In genomic region chr2:26855516-26855915, GRCh38 we compare ENCODE assay signal across 15 cellular contexts. TPM values are rescaled to one million over a fixed set of nuclear protein-coding genes. Genes with fewer than 3 reads are reported as not detected.
DNase-seq lines count a peak whose midpoint lies in the region; ATAC-seq and TF ChIP-seq lines count a peak whose summit lies in the region.
"Had no signal": no experiment of that assay in that cellular context is flagged by ENCODE, and none has a peak within 500 bp of the region (broad histone marks: within the 10 kb centered on the region; RNA-seq: fewer than 3 reads in every experiment).

No MANE protein-coding gene starts in this region.

- H3K9me3 Mint-ChIP-seq in brain (peaks cover 0 to 2% (median 0%) of the 10 kb centered on the region in 5 experiments), neural progenitor cell (no peaks in the 10 kb centered on the region)
- H3K9me3 Mint-ChIP-seq: CD4-positive, CD25-positive, alpha-beta regulatory T cell; CD8-positive, alpha-beta memory T cell; GM23338; HFFc6 had no signal

- H3K36me3 ChIP-seq in esophagus muscularis mucosa (no peaks in the 10 kb centered on the region), neural progenitor cell (no peaks in the 10 kb centered on the region)
- H3K36me3 ChIP-seq: BE2C had no signal

- no peak for TF ChIP-seq EP300 in esophagus muscularis mucosa (IDR thresholded peaks at IDR 0.05)

- H3K4me2 ChIP-seq in neural progenitor cell: peak overlapping the region; percentile 58
- H3K4me2 ChIP-seq: GM23338 had no signal

- no peak overlapping the region for H2AFZ ChIP-seq in neural progenitor cell (replicated peaks)
- H2AFZ ChIP-seq: GM23338 had no signal

- WGBS in esophagus muscularis mucosa: 81% methylated on average over 7 of the region's 7 CpGs

- no peak for ATAC-seq in HG03039 (IDR thresholded peaks at IDR 0.05; ENCODE audit: unreplicated experiment)
- ATAC-seq: GM23338, HCT116 had no signal

- H3K79me2 ChIP-seq in neural progenitor cell (ENCODE audit: low read depth): peaks cover 100% of the 10 kb centered on the region

- H3K9ac ChIP-seq in neural progenitor cell: no peak overlapping the region

- peak; percentile 79 for DNase-seq in esophagus muscularis mucosa (ENCODE audit: extremely low spot score)
- DNase-seq in neural progenitor cell (ENCODE audit: low spot score): peak; percentile 81
- DNase-seq in Ammon's horn (ENCODE audit: low spot score): no peak
- DNase-seq in NK-92 (lab: John Stamatoyannopoulos, UW; ENCODE audit: unreplicated experiment): no peak
- DNase-seq: BE2C; C1 segment of cervical spinal cord; Caco-2; CD4-positive, CD25-positive, alpha-beta regulatory T cell; CD8-positive, alpha-beta memory T cell; HFFc6; IMR-90 had no signal

- H3K36me3 Mint-ChIP-seq in brain: peaks cover 9% of the 10 kb centered on the region
- peaks cover 7% of the 10 kb centered on the region for H3K36me3 Mint-ChIP-seq in neural progenitor cell
- H3K36me3 Mint-ChIP-seq: CD4-positive, CD25-positive, alpha-beta regulatory T cell; CD8-positive, alpha-beta memory T cell had no signal

- TF ChIP-seq POLR2A in esophagus muscularis mucosa (IDR thresholded peaks at IDR 0.05; ENCODE audit: low read depth): no peak

- H3K27me3 Mint-ChIP-seq in brain: no peaks in the 10 kb centered on the region
- peaks cover 4% of the 10 kb centered on the region for H3K27me3 Mint-ChIP-seq in neural progenitor cell (ENCODE audit: insufficient read depth, low read depth)

- H3K9me3 ChIP-seq in esophagus muscularis mucosa: no peaks in the 10 kb centered on the region
- no peaks in the 10 kb centered on the region for H3K9me3 ChIP-seq in neural progenitor cell (ENCODE audit: low read depth)
- H3K9me3 ChIP-seq: BE2C, Caco-2 had no signal

- peaks cover 72% of the 10 kb centered on the region for H3K4me1 Mint-ChIP-seq in brain
- peaks cover 44% of the 10 kb centered on the region for H3K4me1 Mint-ChIP-seq in neural progenitor cell
- H3K4me1 Mint-ChIP-seq: CD4-positive, CD25-positive, alpha-beta regulatory T cell; CD8-positive, alpha-beta memory T cell; GM23338 had no signal

- H3K4me1 ChIP-seq in esophagus muscularis mucosa: peaks cover 0 to 5% (median 0%) of the 10 kb centered on the region in 4 donors
- peaks cover 43% of the 10 kb centered on the region for H3K4me1 ChIP-seq in neural progenitor cell
- H3K4me1 ChIP-seq: Caco-2 had no signal

- TF ChIP-seq CTCF in brain (conservative IDR thresholded peaks at IDR 0.05) (no peak), esophagus muscularis mucosa (IDR thresholded peaks at IDR 0.05) (no peak), neural progenitor cell (IDR thresholded peaks at IDR 0.05) (no peak)

- no peak overlapping the region for H3K27ac ChIP-seq in esophagus muscularis mucosa (replicated peaks in 1 of 4)
- no peak overlapping the region for H3K27ac ChIP-seq in neural progenitor cell

- peaks cover 13% of the 10 kb centered on the region for H3F3A ChIP-seq in neural progenitor cell (ENCODE audit: low read depth)

- peaks cover 100% of the 10 kb centered on the region for H4K20me1 ChIP-seq in neural progenitor cell (ENCODE audit: low read depth)

- H3K4me3 Mint-ChIP-seq in brain: peak overlapping the region in 4 of 5 experiments; percentile 1 to 54 (median 34)
- no peak overlapping the region for H3K4me3 Mint-ChIP-seq in neural progenitor cell
- H3K4me3 Mint-ChIP-seq: CD4-positive, CD25-positive, alpha-beta regulatory T cell; CD8-positive, alpha-beta memory T cell; GM23338; HFFc6 had no signal

- H3K27me3 ChIP-seq in esophagus muscularis mucosa (peaks cover 0 to 54% (median 5%) of the 10 kb centered on the region in 4 donors), neural progenitor cell (peaks cover 11% of the 10 kb centered on the region)
- H3K27me3 ChIP-seq: BE2C had no signal

- H3K27ac Mint-ChIP-seq in brain: peak overlapping the region in 4 of 5 experiments; percentile 8 to 83 (median 56)
- peak overlapping the region; percentile 67 for H3K27ac Mint-ChIP-seq in neural progenitor cell
- H3K27ac Mint-ChIP-seq: CD4-positive, CD25-positive, alpha-beta regulatory T cell; CD8-positive, alpha-beta memory T cell; GM23338; HFFc6 had no signal

- H3K4me3 ChIP-seq in esophagus muscularis mucosa: no peak overlapping the region
- H3K4me3 ChIP-seq in neural progenitor cell: no peak overlapping the region
- H3K4me3 ChIP-seq: GM23338 had no signal

- intact Hi-C loops in esophagus muscularis mucosa (cut with DNase I): no loop called here

RNA-seq across cellular contexts. Expression of gene DPYSL5, which starts 7.6 kb away (rescaled TPM):
- polyA plus RNA-seq in brain (ENCODE audit: insufficient read depth, low read depth, low replicate concordance): 309 TPM
- total RNA-seq in esophagus muscularis mucosa (under 1 TPM; 0.13 to 0.50 (median 0.41) TPM), neural progenitor cell (ENCODE audit: low replicate concordance) (46.3 and 93.5 TPM in 2 replicates)
- total RNA-seq: CD4-positive, CD25-positive, alpha-beta regulatory T cell; CD8-positive, alpha-beta memory T cell; HFFc6; IMR-90 had no signal
- polyA plus RNA-seq: CD4-positive, CD25-positive, alpha-beta regulatory T cell; CD8-positive, alpha-beta memory T cell; IMR-90 had no signal

Comparison
In these comparisons a context has a peak if more than half of its experiments do, and no peak if none do; other contexts are left out.
1. DNase-seq: peak in esophagus muscularis mucosa (single experiment) and neural progenitor cell (single experiment); none in Ammon's horn (single experiment) and NK-92 (single experiment).
2. RNA of gene DPYSL5, which starts 7.6 kb away (total RNA-seq): 46.3 to 93.5 TPM in neural progenitor cell; 0.13 to 0.50 TPM in esophagus muscularis mucosa; every median in the first group is over 10 times any median in the second.